In genomic region chr7:44561962-44562621, GRCh38 we compare ENCODE assay signal across 13 cellular contexts. TPM values are rescaled to one million over a fixed set of nuclear protein-coding genes. Genes with fewer than 3 reads are reported as not detected.
A peak's percentile ranks its signal among the peaks of the same experiment; 100 is the strongest.
DNase-seq lines count a peak whose midpoint lies in the region; ATAC-seq and TF ChIP-seq lines count a peak whose summit lies in the region.
"Had no signal": no experiment of that assay in that cellular context is flagged by ENCODE, and none has a peak within 500 bp of the region (broad histone marks: within the 10 kb centered on the region; RNA-seq: fewer than 3 reads in every experiment).

No MANE protein-coding gene starts in this region.

- H3K36me3 ChIP-seq in GM23248 (ENCODE audit: low read depth) (peaks cover 9% of the 10 kb centered on the region; the same call in 1 of the 2 replicates), trophoblast cell (ENCODE audit: control insufficient read depth in 1 of 2, insufficient read depth in 2 of 2, low read length in 2 of 2) (peaks cover 31 to 35% of the 10 kb centered on the region in 2 experiments), upper lobe of left lung (peaks cover 18 to 42% (median 24%) of the 10 kb centered on the region in 4 donors), left ventricle myocardium inferior (peaks cover 33% of the 10 kb centered on the region)

- no peaks in the 10 kb centered on the region for H3K27me3 ChIP-seq in GM23248 (replicated peaks; ENCODE audit: insufficient read depth)
- no peaks in the 10 kb centered on the region for H3K27me3 ChIP-seq in trophoblast cell (ENCODE audit: insufficient read depth, low read length)
- H3K27me3 ChIP-seq in upper lobe of left lung = no peaks in the 10 kb centered on the region
- H3K27me3 ChIP-seq in left ventricle myocardium inferior (ENCODE audit: low read depth) = no peaks in the 10 kb centered on the region

- no peak overlapping the region for H2BK120ac ChIP-seq in trophoblast cell (ENCODE audit: insufficient read depth, low read length, poor library complexity)

- H3K4me1 ChIP-seq in GM23248 (ENCODE audit: insufficient read depth) (no peaks in the 10 kb centered on the region), trophoblast cell (ENCODE audit: control insufficient read depth in 1 of 2, insufficient read depth in 2 of 2, low read length in 2 of 2) (no peaks in the 10 kb centered on the region), upper lobe of left lung (no peaks in the 10 kb centered on the region), left ventricle myocardium inferior (peaks cover 21% of the 10 kb centered on the region)
- H3K4me1 ChIP-seq: HAP-1 had no signal

- peaks cover 7% of the 10 kb centered on the region for H3K4me1 Mint-ChIP-seq in activated T-cell treated with anti-CD3 and anti-CD28 coated beads, Interleukin-2, amount 50 U/mL, for 4 hours (ENCODE audit: low read depth)

- H3K14ac ChIP-seq in trophoblast cell (ENCODE audit: low read length) = no peak overlapping the region

- H3K9me3 ChIP-seq in GM23248 (ENCODE audit: low read depth) (no peaks in the 10 kb centered on the region), trophoblast cell (ENCODE audit: insufficient read depth, low read depth, low read length) (no peaks in the 10 kb centered on the region), upper lobe of left lung (no peaks in the 10 kb centered on the region), left ventricle myocardium inferior (replicated peaks) (no peaks in the 10 kb centered on the region)
- H3K9me3 ChIP-seq: HAP-1, thoracic aorta had no signal

- H3K79me2 ChIP-seq in GM23248 (ENCODE audit: insufficient read depth) (peaks cover 6% of the 10 kb centered on the region), trophoblast cell (ENCODE audit: control insufficient read depth, insufficient read depth, low read length, poor library complexity) (no peaks in the 10 kb centered on the region)

- no peak overlapping the region for H3K18ac ChIP-seq in trophoblast cell (ENCODE audit: low read length)

- H4K20me1 ChIP-seq in GM23248 (ENCODE audit: insufficient read depth) = no peaks in the 10 kb centered on the region

- H2AK5ac ChIP-seq in trophoblast cell (ENCODE audit: low read length) = no peak overlapping the region

- H4K12ac ChIP-seq in trophoblast cell (ENCODE audit: low read depth, low read length) = no peak overlapping the region

- H3K4me3 ChIP-seq in GM23248 (no peak overlapping the region), trophoblast cell (ENCODE audit: low read depth, low read length) (no peak overlapping the region), upper lobe of left lung (no peak overlapping the region), left ventricle myocardium inferior (no peak overlapping the region)
- H3K4me3 ChIP-seq: HAP-1, thoracic aorta had no signal

- in situ Hi-C loops in GM23248 (cut with MboI) = no loop called here

- no peak for TF ChIP-seq POLR2A in upper lobe of left lung (IDR thresholded peaks at IDR 0.05)

- no peak overlapping the region for H3K4me3 Mint-ChIP-seq in activated T-cell treated with anti-CD3 and anti-CD28 coated beads, Interleukin-2, amount 50 U/mL, for 4 hours

- peaks cover 13% of the 10 kb centered on the region for H3K36me3 Mint-ChIP-seq in activated T-cell treated with anti-CD3 and anti-CD28 coated beads, Interleukin-2, amount 50 U/mL, for 4 hours (ENCODE audit: insufficient read depth)

- WGBS in GM23248 (ENCODE audit: low coverage in 1 of 2, low lambda C conversion rate in 2 of 2, missing lambda C conversion rate in 2 of 2), 2 experiments = 86 to 93% methylated on average over 7 of the region's 7 CpGs
- no CpG with 5 or more reads among the region's 7 CpGs for WGBS in trophoblast cell (ENCODE audit: extremely low coverage, insufficient coverage, insufficient read length)
- WGBS in upper lobe of left lung, 2 donors = 94 to 100% methylated on average over 3 to 7 of the region's 7 CpGs

- H3K27ac ChIP-seq in GM23248 = no peak overlapping the region
- H3K27ac ChIP-seq in trophoblast cell (ENCODE audit: low read depth, low read length) = no peak overlapping the region
- H3K27ac ChIP-seq in upper lobe of left lung = no peak overlapping the region
- H3K27ac ChIP-seq in left ventricle myocardium inferior (replicated peaks) = no peak overlapping the region
- H3K27ac ChIP-seq: thoracic aorta had no signal

- H3K27me3 Mint-ChIP-seq in activated T-cell treated with anti-CD3 and anti-CD28 coated beads, Interleukin-2, amount 50 U/mL, for 4 hours (ENCODE audit: low read depth) = no peaks in the 10 kb centered on the region

- no peak overlapping the region for H4K8ac ChIP-seq in trophoblast cell (ENCODE audit: low read depth, low read length)

- no peak for TF ChIP-seq EP300 in upper lobe of left lung (IDR thresholded peaks at IDR 0.05)

- no peak overlapping the region for H2AFZ ChIP-seq in GM23248
- no peak overlapping the region for H2AFZ ChIP-seq in trophoblast cell (ENCODE audit: insufficient read depth, low read length, poor library complexity)

- TF ChIP-seq CTCF in upper lobe of left lung (IDR thresholded peaks at IDR 0.05) (no peak), left ventricle myocardium inferior (IDR thresholded peaks at IDR 0.05; ENCODE audit: borderline replicate concordance) (no peak)

- no peak overlapping the region for H3K9ac ChIP-seq in GM23248
- no peak overlapping the region for H3K9ac ChIP-seq in trophoblast cell (ENCODE audit: low read length)

- intact Hi-C loops in left ventricle myocardium inferior (cut with micrococcal nuclease) = no loop called here

- H2BK12ac ChIP-seq in trophoblast cell (ENCODE audit: low read length) = no peak overlapping the region

- no peaks in the 10 kb centered on the region for H3F3A ChIP-seq in GM23248 (ENCODE audit: insufficient read depth)

- no peaks in the 10 kb centered on the region for H3K9me3 Mint-ChIP-seq in activated T-cell treated with anti-CD3 and anti-CD28 coated beads, Interleukin-2, amount 50 U/mL, for 4 hours

- no peak for ATAC-seq in upper lobe of left lung (ENCODE audit: low FRiP score in 2 of 2)
- no peak for ATAC-seq in activated T-cell treated with anti-CD3 and anti-CD28 coated beads, Interleukin-2, amount 50 U/mL, for 4 hours
- no peak for ATAC-seq in HG03175 (IDR thresholded peaks at IDR 0.05; ENCODE audit: unreplicated experiment)

- no peak overlapping the region for H4K91ac ChIP-seq in trophoblast cell (ENCODE audit: low read depth, low read length)

- no peaks in the 10 kb centered on the region for H3K9me2 ChIP-seq in GM23248 (ENCODE audit: insufficient read depth)

- H3K4me2 ChIP-seq in GM23248 (ENCODE audit: unreplicated experiment) = no peak overlapping the region
- no peak overlapping the region for H3K4me2 ChIP-seq in trophoblast cell (ENCODE audit: low read length)

- no peaks in the 10 kb centered on the region for H3K79me1 ChIP-seq in trophoblast cell (ENCODE audit: low read length)

- DNase-seq in GM23248 (peak; percentile 75), NCI-H69 (lab: John Stamatoyannopoulos, UW) (peak; percentile 25), dermis blood vessel endothelial cell (peak; percentile 17), trophoblast cell (peak; percentile 52 to 84), upper lobe of left lung (no peak), left ventricle myocardium inferior (no peak)
- DNase-seq in activated T-cell treated with anti-CD3 and anti-CD28 coated beads, Interleukin-2, amount 50 U/mL, for 4 hours = no peak
- DNase-seq: activated CD4-positive, CD25-positive, alpha-beta regulatory T cell; NCI-H187 had no signal

- H3K4ac ChIP-seq in trophoblast cell (ENCODE audit: low read depth, low read length) = no peak overlapping the region

- H2BK5ac ChIP-seq in trophoblast cell (ENCODE audit: low read depth, low read length, poor library complexity) = no peak overlapping the region

- H3K23ac ChIP-seq in trophoblast cell (ENCODE audit: low read length) = no peak overlapping the region

RNA-seq across cellular contexts. Expression of gene DDX56, which starts 11.6 kb away (rescaled TPM):
- 54.3 and 70.5 TPM in 2 replicates for total RNA-seq in GM23248 (2014; rRNA removed; shearing (Covaris generic))
- 65.1 and 68.6 TPM in 2 replicates for polyA plus RNA-seq in GM23248 (2016; fragmentation: Nextera tagmentation; extraction: Ambion mirVana)
- total RNA-seq in dermis blood vessel endothelial cell (55.5 and 69.5 TPM in 2 replicates), upper lobe of left lung (100 to 1,000 TPM in 1 of 6 donors, 10 to 100 TPM in 5; 37.6 to 105 (median 57.0) TPM), left ventricle myocardium inferior (27.1 TPM)
- polyA plus RNA-seq in trophoblast cell (2013) = 46.3 and 54.5 TPM in 2 replicates
- 100 to 1,000 TPM; 224 to 239 (median 224) TPM for total RNA-seq in activated T-cell treated with anti-CD3 and anti-CD28 coated beads, Interleukin-2, amount 50 U/mL, for 4 hours

RNA-seq across cellular contexts. Expression of gene TMED4, which starts 19.9 kb away (rescaled TPM):
- 174 and 201 TPM in 2 replicates for total RNA-seq in GM23248 (2014; rRNA removed; shearing (Covaris generic))
- polyA plus RNA-seq in GM23248 (2016; fragmentation: Nextera tagmentation; extraction: Ambion mirVana) = 78.2 and 86.0 TPM in 2 replicates
- total RNA-seq in dermis blood vessel endothelial cell = 78.8 and 191 TPM in 2 replicates
- polyA plus RNA-seq in trophoblast cell (2013) = 48.8 and 49.9 TPM in 2 replicates
- total RNA-seq in upper lobe of left lung = 100 to 1,000 TPM in 4 of 6 donors, 10 to 100 TPM in 2; 78.8 to 205 (median 126) TPM
- total RNA-seq in left ventricle myocardium inferior = 61.9 TPM
- 10 to 100 TPM; 71.3 to 79.4 (median 71.4) TPM for total RNA-seq in activated T-cell treated with anti-CD3 and anti-CD28 coated beads, Interleukin-2, amount 50 U/mL, for 4 hours

RNA-seq across cellular contexts. Expression of gene NPC1L1, which starts 21.0 kb away (rescaled TPM):
- total RNA-seq in GM23248 (2014; rRNA removed; shearing (Covaris generic)) = not detected in 2 replicates
- not detected in 2 replicates for polyA plus RNA-seq in GM23248 (2016; fragmentation: Nextera tagmentation; extraction: Ambion mirVana)
- total RNA-seq in dermis blood vessel endothelial cell (not detected in 2 replicates), upper lobe of left lung (under 1 TPM in 3 of 6 donors, not detected in 3; 0.06 to 0.55 (median 0.30) TPM), left ventricle myocardium inferior (0.19 TPM)
- 0.19 and 0.26 TPM in 2 replicates for polyA plus RNA-seq in trophoblast cell (2013)
- under 1 TPM in 1 of 3 donors, not detected in 2; 0.03 TPM for total RNA-seq in activated T-cell treated with anti-CD3 and anti-CD28 coated beads, Interleukin-2, amount 50 U/mL, for 4 hours
- total RNA-seq: osteocyte had no signal

RNA-seq across cellular contexts. Expression of gene OGDH, which starts 44.3 kb away (rescaled TPM):
- total RNA-seq in GM23248 (2014; rRNA removed; shearing (Covaris generic)) = 75.3 and 77.4 TPM in 2 replicates
- polyA plus RNA-seq in GM23248 (2016; fragmentation: Nextera tagmentation; extraction: Ambion mirVana) = 31.4 and 35.3 TPM in 2 replicates
- total RNA-seq in dermis blood vessel endothelial cell = 57.0 and 102 TPM in 2 replicates
- polyA plus RNA-seq in trophoblast cell (2013) = 61.6 and 62.5 TPM in 2 replicates
- total RNA-seq in upper lobe of left lung = 100 to 1,000 TPM in 4 of 6 donors, 10 to 100 TPM in 2; 76.1 to 160 (median 134) TPM
- 677 TPM for total RNA-seq in left ventricle myocardium inferior
- 100 to 1,000 TPM in 1 of 3 donors, 10 to 100 TPM in 2; 83.0 to 105 (median 97.2) TPM for total RNA-seq in activated T-cell treated with anti-CD3 and anti-CD28 coated beads, Interleukin-2, amount 50 U/mL, for 4 hours

Comparison
In these comparisons a context has a peak if more than half of its experiments do, and no peak if none do; other contexts are left out.
1. DNase-seq: peak in GM23248 (single experiment), NCI-H69 (single experiment), dermis blood vessel endothelial cell (single experiment) and trophoblast cell (2 of 2); none in upper lobe of left lung (0 of 2), left ventricle myocardium inferior (single experiment) and activated T-cell treated with anti-CD3 and anti-CD28 coated beads, Interleukin-2, amount 50 U/mL, for 4 hours (single experiment).